34 cellular contexts compared by ENCODE assay signal in the genomic region with DNA sequence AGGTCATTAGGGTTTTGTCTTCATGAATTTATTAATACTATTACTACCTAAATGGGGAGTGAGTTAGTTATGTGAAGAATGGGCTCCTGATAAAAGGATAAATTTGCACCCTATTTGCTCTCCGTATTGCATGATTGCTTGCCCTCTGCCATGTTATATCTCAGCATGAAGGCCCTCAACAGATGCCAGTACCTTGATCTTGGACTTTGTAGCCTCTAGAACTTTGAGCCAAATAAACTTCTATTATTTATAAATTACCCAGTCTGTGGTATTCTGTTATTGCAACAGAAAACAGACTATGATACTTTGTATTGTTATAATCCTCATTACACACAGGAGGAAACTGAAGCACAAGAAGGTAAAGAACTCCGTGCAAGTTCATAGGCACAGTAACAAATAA.
"Had no signal": no experiment of that assay in that cellular context is flagged by ENCODE, and none has a peak within 500 bp of the region (broad histone marks: within the 10 kb centered on the region; RNA-seq: fewer than 3 reads in every experiment).

No MANE protein-coding gene starts in this region.

- H3K27me3 ChIP-seq: adrenal gland, ascending aorta, body of pancreas, brain microvascular endothelial cell, breast epithelium, cardiac muscle cell had no signal

- FAIRE-seq: astrocyte, bronchial epithelial cell had no signal

- H3K27ac ChIP-seq: adrenal gland, ascending aorta, body of pancreas, brain microvascular endothelial cell, breast epithelium, cardiac muscle cell had no signal

- H3K4me3 ChIP-seq: adrenal gland, ascending aorta, body of pancreas, breast epithelium, cardiac muscle cell had no signal

- H3K36me3 ChIP-seq: adrenal gland, ascending aorta, brain microvascular endothelial cell, breast epithelium, cardiac muscle cell had no signal

- H3K4me1 ChIP-seq: adrenal gland, ascending aorta, body of pancreas, breast epithelium had no signal

- H3K9me3 ChIP-seq: adrenal gland, body of pancreas had no signal

- ATAC-seq: activated naive CD4-positive, alpha-beta T cell treated with anti-CD3 and anti-CD28 coated beads, Interleukin-2, amount 50 U/mL, for 72 hours; activated naive CD8-positive, alpha-beta T cell treated with anti-CD3 and anti-CD28 coated beads, Interleukin-2, amount 50 U/mL, for 24 hours; activated T-cell treated with anti-CD3 and anti-CD28 coated beads, Interleukin-2, amount 50 U/mL, for 4 hours; activated T-cell treated with anti-CD3 and anti-CD28 coated beads, Interleukin-2, amount 50 U/mL, for 72 hours; activated T-helper 17 cell treated with anti-CD3 and anti-CD28 coated beads, Interleukin-2, amount 50 U/mL, for 72 hours; body of pancreas had no signal

- DNase-seq: activated effector memory CD4-positive, alpha-beta T cell treated with anti-CD3 and anti-CD28 coated beads, Interleukin-2, amount 50 U/mL, for 16 hours; activated effector memory CD4-positive, alpha-beta T cell treated with Interleukin-2 at 50 U/mL for 16 hours; activated gamma-delta T cell; activated gamma-delta T cell treated with Interleukin-2 at 50 U/mL for 16 hours; activated naive CD4-positive, alpha-beta T cell; activated naive CD4-positive, alpha-beta T cell treated with anti-CD3 and anti-CD28 coated beads for 36 hours; activated naive CD4-positive, alpha-beta T cell treated with anti-CD3 and anti-CD28 coated beads, Interleukin-2, amount 10 ng/mL, durations not matched to agents 7 days and 5 days; activated naive CD4-positive, alpha-beta T cell treated with anti-CD3 and anti-CD28 coated beads, Interleukin-2, amount 50 U/mL, for 16 hours; activated naive CD4-positive, alpha-beta T cell treated with Interleukin-2 at 50 U/mL for 16 hours; activated naive CD8-positive, alpha-beta T cell treated with anti-CD3 and anti-CD28 coated beads for 36 hours; activated naive CD8-positive, alpha-beta T cell treated with anti-CD3 and anti-CD28 coated beads, Interleukin-2, amount 10 ng/mL, durations not matched to agents 7 days and 5 days; activated naive CD8-positive, alpha-beta T cell treated with anti-CD3 and anti-CD28 coated beads, Interleukin-2, amount 50 U/mL, for 24 hours; activated T-cell treated with anti-CD3 and anti-CD28 coated beads, Interleukin-2, amount 50 U/mL, for 1 hour; activated T-cell treated with anti-CD3 and anti-CD28 coated beads, Interleukin-2, amount 50 U/mL, for 24 hours; activated T-cell treated with anti-CD3 and anti-CD28 coated beads, Interleukin-2, amount 50 U/mL, for 4 hours; activated T-cell treated with anti-CD3 and anti-CD28 coated beads, Interleukin-2, amount 50 U/mL, for 48 hours; activated T-cell treated with anti-CD3 and anti-CD28 coated beads, Interleukin-2, amount 50 U/mL, for 72 hours; adrenal gland; amniotic stem cell; amygdala; anterior cingulate cortex; aorta; body of pancreas; brain microvascular endothelial cell; caudate nucleus; central memory CD4-positive, alpha-beta T cell; cerebellar nuclear complex had no signal
